ENCODE assay signal across 3 cellular contexts in genomic region chr22:19577422-19577966, GRCh38.
TF ChIP-seq lines count a peak whose summit lies in the region.

No MANE protein-coding gene starts in this region.

TF ChIP-seq in SK-N-SH, 30 proteins besides CTCF, POLR2A, EP300 and RAD21:
- TF ChIP-seq TCF12 (IDR thresholded peaks at IDR 0.05) (no peak), MXI1 (IDR thresholded peaks at IDR 0.05; ENCODE audit: low read depth, low read length) (no peak), REST (IDR thresholded peaks at IDR 0.05; ENCODE audit: low read depth, low read length) (no peak), TEAD4 (IDR thresholded peaks at IDR 0.05; ENCODE audit: borderline replicate concordance, insufficient read depth) (no peak), NFIC (IDR thresholded peaks at IDR 0.05; ENCODE audit: borderline replicate concordance) (no peak), RXRA (IDR thresholded peaks at IDR 0.05; ENCODE audit: borderline replicate concordance, low read depth) (no peak), SMC3 (IDR thresholded peaks at IDR 0.05; ENCODE audit: low read depth, low read length) (no peak), FOSL2 (IDR thresholded peaks at IDR 0.05; ENCODE audit: borderline replicate concordance, low read depth) (no peak), USF2 (IDR thresholded peaks at IDR 0.05; ENCODE audit: borderline replicate concordance, low read depth, low read length) (no peak)

TF ChIP-seq in SK-N-SH treated with all-trans-retinoic acid at 6 μM for 48 hours, 23 proteins besides CTCF, POLR2A, EP300 and RAD21:
- TF ChIP-seq ZNF70 (CRISPR knock-in tag; IDR thresholded peaks at IDR 0.05) = no peak
- TF ChIP-seq BACH2 (CRISPR knock-in tag; IDR thresholded peaks at IDR 0.05; ENCODE audit: borderline replicate concordance) = no peak
- TF ChIP-seq TSHZ2 (CRISPR knock-in tag; IDR thresholded peaks at IDR 0.05) = no peak
- TF ChIP-seq PATZ1 (CRISPR knock-in tag; IDR thresholded peaks at IDR 0.05; ENCODE audit: borderline replicate concordance) = no peak
- TF ChIP-seq SNAI2 (CRISPR knock-in tag; IDR thresholded peaks at IDR 0.05) = no peak
- no peak for TF ChIP-seq POU6F1 (CRISPR knock-in tag; IDR thresholded peaks at IDR 0.05; ENCODE audit: borderline replicate concordance, low read depth)
- TF ChIP-seq ISL1 (CRISPR knock-in tag; IDR thresholded peaks at IDR 0.05) = no peak
- TF ChIP-seq ZC3H10 (CRISPR knock-in tag; IDR thresholded peaks at IDR 0.05) = no peak
- TF ChIP-seq TOX (CRISPR knock-in tag; IDR thresholded peaks at IDR 0.05; ENCODE audit: borderline replicate concordance) = no peak
- TF ChIP-seq OSR1 (CRISPR knock-in tag; IDR thresholded peaks at IDR 0.05) = no peak
- TF ChIP-seq ESRRG (CRISPR knock-in tag; IDR thresholded peaks at IDR 0.05) = no peak
- TF ChIP-seq ZFP30 (CRISPR knock-in tag; IDR thresholded peaks at IDR 0.05) = no peak
- TF ChIP-seq ZNF8 (CRISPR knock-in tag; IDR thresholded peaks at IDR 0.05) = no peak
- no peak for TF ChIP-seq RARB (CRISPR knock-in tag; IDR thresholded peaks at IDR 0.05)
- no peak for TF ChIP-seq GLIS3 (CRISPR knock-in tag; IDR thresholded peaks at IDR 0.05)
- no peak for TF ChIP-seq CSRNP3 (CRISPR knock-in tag; IDR thresholded peaks at IDR 0.05)
- TF ChIP-seq TCF4 (CRISPR knock-in tag; IDR thresholded peaks at IDR 0.05; ENCODE audit: borderline replicate concordance) = no peak
- TF ChIP-seq ARNTL (CRISPR knock-in tag; IDR thresholded peaks at IDR 0.05; ENCODE audit: borderline replicate concordance, low read depth) = no peak

TF ChIP-seq in H1, 55 proteins besides CTCF, POLR2A, EP300 and RAD21:
- TF ChIP-seq HDAC2 (IDR thresholded peaks at IDR 0.05; ENCODE audit: borderline replicate concordance in 1 of 2, low read depth in 2 of 2, low read length in 2 of 2) (no peak), GTF2F1 (IDR thresholded peaks at IDR 0.05; ENCODE audit: borderline replicate concordance, low read depth, low read length) (no peak), CHD1 (IDR thresholded peaks at IDR 0.05; ENCODE audit: low read depth, low read length) (no peak), KDM5A (IDR thresholded peaks at IDR 0.05; ENCODE audit: low read length) (no peak), FOSL1 (IDR thresholded peaks at IDR 0.05; ENCODE audit: insufficient read depth, low read depth, low read length) (no peak), KDM1A (IDR thresholded peaks at IDR 0.05; ENCODE audit: borderline replicate concordance, low read length) (no peak), USF2 (IDR thresholded peaks at IDR 0.05; ENCODE audit: low read length) (no peak), SRF (IDR thresholded peaks at IDR 0.05; ENCODE audit: low read depth, low read length) (no peak), CREB1 (IDR thresholded peaks at IDR 0.05) (no peak), ATF3 (IDR thresholded peaks at IDR 0.05; ENCODE audit: insufficient read depth, low read depth, low read length) (no peak), SUZ12 (IDR thresholded peaks at IDR 0.05; ENCODE audit: low read length) (no peak), ASH2L (IDR thresholded peaks at IDR 0.05; ENCODE audit: low read length) (no peak), CEBPB (IDR thresholded peaks at IDR 0.05; ENCODE audit: low read depth, low read length) (no peak), MAX (IDR thresholded peaks at IDR 0.05) (no peak)
